In the genomic region with DNA sequence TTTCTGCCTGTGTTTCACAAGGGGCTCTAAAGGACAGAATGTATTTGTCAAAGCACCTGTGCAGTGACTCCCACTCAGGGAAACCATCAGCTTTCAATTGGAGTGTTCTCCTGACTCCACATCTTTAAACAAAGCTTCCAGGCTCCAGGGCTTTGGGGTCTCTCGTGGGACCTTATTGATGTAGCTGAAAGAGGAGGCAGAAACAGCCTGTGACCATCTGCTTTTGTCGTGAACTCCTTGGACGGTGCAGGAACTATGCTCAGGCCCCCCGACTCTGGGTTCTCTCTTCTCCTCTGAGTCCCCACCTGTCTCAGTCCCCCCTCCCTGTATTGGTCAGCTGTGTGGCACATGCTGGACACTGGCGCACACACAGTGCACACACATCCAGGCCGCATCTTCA, we compare ENCODE assay signal across 20 cellular contexts.
"Had no signal": no experiment of that assay in that cellular context is flagged by ENCODE, and none has a peak within 500 bp of the region (broad histone marks: within the 10 kb centered on the region; RNA-seq: fewer than 3 reads in every experiment).

No MANE protein-coding gene starts in this region.

- H3K27ac ChIP-seq: coronary artery, epithelial cell of prostate, foreskin keratinocyte, gastroesophageal sphincter, heart right ventricle, left lung, lower lobe of right lung had no signal

- H3K27me3 ChIP-seq: foreskin keratinocyte, gastroesophageal sphincter, heart right ventricle, left lung had no signal

- H3K27ac Mint-ChIP-seq: effector memory CD8-positive, alpha-beta T cell; endodermal cell; memory B cell had no signal

- H3K27me3 Mint-ChIP-seq: effector memory CD8-positive, alpha-beta T cell; memory B cell had no signal

- H3K36me3 Mint-ChIP-seq: memory B cell had no signal

- H3K4me3 Mint-ChIP-seq: effector memory CD8-positive, alpha-beta T cell; endodermal cell; memory B cell had no signal

- DNase-seq: dermis blood vessel endothelial cell; effector CD8-positive, alpha-beta T cell; effector memory CD8-positive, alpha-beta T cell; endodermal cell; erythroblast; foreskin keratinocyte; head of caudate nucleus; heart right ventricle; hippocampal formation; left cardiac atrium; left lung; left ventricle myocardium superior; lower lobe of right lung; mesendoderm; midbrain had no signal

- H3K9me3 Mint-ChIP-seq: endodermal cell had no signal

- H3K36me3 ChIP-seq: gastroesophageal sphincter, heart right ventricle, left lung, lower lobe of right lung had no signal

- H3K4me3 ChIP-seq: coronary artery, gastroesophageal sphincter, heart right ventricle, left lung, lower lobe of right lung had no signal

- ATAC-seq: effector memory CD8-positive, alpha-beta T cell; esophagus mucosa; foreskin keratinocyte; gastroesophageal sphincter; heart right ventricle; left cardiac atrium; left lung; left ventricle myocardium superior; lower lobe of right lung had no signal

- H3K4me1 ChIP-seq: foreskin keratinocyte, gastroesophageal sphincter, heart right ventricle, left lung, lower lobe of right lung had no signal

- H3K4me1 Mint-ChIP-seq: endodermal cell, memory B cell had no signal

- H3K9me3 ChIP-seq: gastroesophageal sphincter, heart right ventricle had no signal
